ENCODE assay signal across 1 cellular context in genomic region chr4:9980898-9981297, GRCh38.
TF ChIP-seq lines count a peak whose summit lies in the region.

No MANE protein-coding gene starts in this region.

TF ChIP-seq in HepG2, 621 proteins besides CTCF, POLR2A, EP300 and RAD21 (continued from another document):
- TF ChIP-seq ZSCAN12 (CRISPR knock-in tag; IDR thresholded peaks at IDR 0.05) (no peak), PHB2 (IDR thresholded peaks at IDR 0.05; ENCODE audit: partially characterized antibody) (peak; percentile 24), MBD4 (IDR thresholded peaks at IDR 0.05; ENCODE audit: borderline replicate concordance, low read length) (no peak), ZBTB3 (CRISPR knock-in tag; IDR thresholded peaks at IDR 0.05; ENCODE audit: borderline replicate concordance, low read depth) (no peak), LCORL (IDR thresholded peaks at IDR 0.05) (peak; percentile 51; the same call in 1 of the 2 replicates), LCORL (CRISPR knock-in tag; IDR thresholded peaks at IDR 0.05) (no peak), ZNF564 (CRISPR knock-in tag; IDR thresholded peaks at IDR 0.05) (no peak), MEIS2 (CRISPR knock-in tag; IDR thresholded peaks at IDR 0.05) (no peak), ZFP36 (IDR thresholded peaks at IDR 0.05; ENCODE audit: borderline replicate concordance, low read depth, low read length, partially characterized antibody) (no peak), REL (CRISPR knock-in tag; conservative IDR thresholded peaks at IDR 0.05) (no peak), ZNF616 (CRISPR knock-in tag; IDR thresholded peaks at IDR 0.05; ENCODE audit: low read depth) (no peak), ATF7 (IDR thresholded peaks at IDR 0.05) (peak; percentile 29; the same call in 1 of the 2 replicates), ATF7 (CRISPR knock-in tag; IDR thresholded peaks at IDR 0.05) (no peak), ZNF570 (CRISPR knock-in tag; IDR thresholded peaks at IDR 0.05; ENCODE audit: borderline replicate concordance) (no peak), DPF2 (CRISPR knock-in tag; IDR thresholded peaks at IDR 0.05; ENCODE audit: borderline replicate concordance, low read depth) (no peak), NONO (IDR thresholded peaks at IDR 0.05) (peak; percentile 10; the same call in 1 of the 2 replicates), NONO (CRISPR knock-in tag; conservative IDR thresholded peaks at IDR 0.05) (no peak), TIGD3 (CRISPR knock-in tag; IDR thresholded peaks at IDR 0.05; ENCODE audit: borderline replicate concordance) (no peak), ZNF274 (CRISPR knock-in tag; IDR thresholded peaks at IDR 0.05) (no peak), TP53 (CRISPR knock-in tag; conservative IDR thresholded peaks at IDR 0.05) (no peak), ZBTB21 (CRISPR knock-in tag; IDR thresholded peaks at IDR 0.05) (no peak), IKZF1 (IDR thresholded peaks at IDR 0.05) (peak; percentile 69; the same call in 1 of the 2 replicates), ATM (IDR thresholded peaks at IDR 0.05; ENCODE audit: borderline replicate concordance) (0 out of 2 replicates have a peak, but pooled peaks have one; percentile 24)
TF ChIP-seq in HepG2: peak in this region for 7.
